Comparison of ENCODE assay signal across 8 cellular contexts in the genomic region with DNA sequence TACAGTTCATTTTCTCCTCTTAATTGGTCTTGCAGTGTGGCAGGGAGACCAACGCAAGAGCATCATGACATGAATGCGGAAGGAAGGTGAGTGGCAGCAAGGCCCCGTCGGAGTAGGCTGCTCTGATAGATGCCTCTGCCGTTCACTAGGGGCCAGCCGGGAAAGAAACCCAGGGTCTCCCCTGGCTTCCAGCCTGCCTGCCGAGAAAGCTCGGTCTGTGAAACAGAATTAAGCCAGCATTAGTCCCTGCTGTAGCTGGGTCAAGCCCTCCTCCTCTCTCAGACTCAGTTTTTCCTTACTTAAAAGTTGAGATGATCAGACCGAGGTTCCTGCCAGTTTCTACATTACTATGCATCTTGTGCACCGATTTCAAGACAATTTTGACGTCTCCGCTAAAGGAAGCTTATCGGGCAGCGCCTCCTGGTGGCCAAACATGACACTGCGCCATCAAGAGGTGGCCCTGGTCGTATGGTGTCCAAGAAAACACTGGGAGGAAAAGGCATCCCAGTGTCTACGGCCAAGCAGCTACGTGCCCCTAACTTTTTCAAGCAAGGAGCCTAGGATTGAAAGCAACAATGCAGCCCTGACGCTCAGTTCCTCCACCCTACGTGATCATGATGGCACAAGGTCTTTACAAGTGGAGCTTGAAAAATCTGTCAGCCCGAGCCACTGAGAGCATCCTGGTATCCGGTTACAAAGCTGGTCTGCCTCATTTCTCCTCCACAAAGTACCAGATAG.
DNase-seq lines count a peak whose midpoint lies in the region; ATAC-seq and TF ChIP-seq lines count a peak whose summit lies in the region.

No MANE protein-coding gene starts in this region.

- peak; percentile 82 for DNase-seq in DMS 273 (lab: John Stamatoyannopoulos, UW; ENCODE audit: unreplicated experiment)
- DNase-seq in DMS 273 treated with DMSO at 0.1 percent for 48 hours (lab: John Stamatoyannopoulos, UW), result no peak
- peak; percentile 25 to 59 for DNase-seq in HL-60 (ENCODE audit: low read depth in 1 of 2, low spot score in 1 of 2)
- DNase-seq in OCI-LY7 (ENCODE audit: low spot score), result peak; percentile 66
- DNase-seq in activated T-cell treated with anti-CD3 and anti-CD28 coated beads, Interleukin-2, amount 50 U/mL, for 72 hours, result peak; percentile 70 to 80
- DNase-seq in fibroblast of mammary gland (ENCODE audit: low read depth), result peak; percentile 71
- DNase-seq in stimulated activated naive CD4-positive, alpha-beta T cell (lab: John Stamatoyannopoulos, UW), result peak; percentile 40 to 73 (median 56)

- H3K27me3 Mint-ChIP-seq in activated T-cell treated with anti-CD3 and anti-CD28 coated beads, Interleukin-2, amount 50 U/mL, for 72 hours (ENCODE audit: low read depth), result peaks cover 19% of the 10 kb centered on the region
- peaks cover 73% of the 10 kb centered on the region for H3K27me3 Mint-ChIP-seq in nephron (ENCODE audit: low read depth)

- no peaks in the 10 kb centered on the region for H3K4me1 ChIP-seq in OCI-LY7 (ENCODE audit: insufficient read depth, low read length, poor library complexity, severe bottlenecking)

- H3K79me2 ChIP-seq in OCI-LY7 (ENCODE audit: insufficient read depth, low read depth, low read length), result no peaks in the 10 kb centered on the region

- H3K9me2 ChIP-seq in OCI-LY7 (ENCODE audit: insufficient read depth, low read length), result no peaks in the 10 kb centered on the region

- H3K36me3 ChIP-seq in OCI-LY7 (ENCODE audit: insufficient read depth, low read length), result no peaks in the 10 kb centered on the region

- H3K4me1 Mint-ChIP-seq in activated T-cell treated with anti-CD3 and anti-CD28 coated beads, Interleukin-2, amount 50 U/mL, for 72 hours (ENCODE audit: low read depth), result no peaks in the 10 kb centered on the region
- no peaks in the 10 kb centered on the region for H3K4me1 Mint-ChIP-seq in nephron

- peak overlapping the region; percentile 13 for H3K27ac Mint-ChIP-seq in activated T-cell treated with anti-CD3 and anti-CD28 coated beads, Interleukin-2, amount 50 U/mL, for 72 hours
- no peak overlapping the region for H3K27ac Mint-ChIP-seq in nephron

- ATAC-seq in activated T-cell treated with anti-CD3 and anti-CD28 coated beads, Interleukin-2, amount 50 U/mL, for 72 hours (replicated peaks in 1 of 2), result peak; percentile 60 to 73

- CTCF ChIA-PET in OCI-LY7 (lab: Charles Lee; ENCODE audit: unreplicated experiment), result interaction anchor here (0.9 to 1.0 kb wide), 2 partner anchors 13 to 470 kb away, joined by 3 read pairs; no protein-coding TSS in a partner anchor

- no peak overlapping the region for H2AFZ ChIP-seq in OCI-LY7 (ENCODE audit: low read length)

- POLR2A ChIA-PET in OCI-LY7 (lab: Charles Lee), result interaction anchor here (0.7 kb wide), 1 partner anchor 679 kb away, joined by 3 read pairs; no protein-coding TSS in a partner anchor

- H3K4me3 ChIP-seq in HL-60 (replicated peaks; ENCODE audit: insufficient read depth, low read length) (no peak overlapping the region), OCI-LY7 (ENCODE audit: low read depth, low read length, poor library complexity, severe bottlenecking) (no peak overlapping the region), fibroblast of mammary gland (ENCODE audit: control insufficient read depth, low read depth, low read length) (no peak overlapping the region)

- TF ChIP-seq CTCF in HL-60 (IDR thresholded peaks at IDR 0.05; ENCODE audit: insufficient read depth, low read length), result peak; percentile 93
- peak; percentile 97 for TF ChIP-seq CTCF in OCI-LY7 (conservative IDR thresholded peaks at IDR 0.05; ENCODE audit: low read length)
- peak; percentile 95 for TF ChIP-seq CTCF in fibroblast of mammary gland (conservative IDR thresholded peaks at IDR 0.05; ENCODE audit: control insufficient read depth, insufficient read depth, low read depth, low read length)
- peak; percentile 98 for TF ChIP-seq CTCF in nephron (IDR thresholded peaks at IDR 0.05; ENCODE audit: unreplicated experiment in 3 of 3)

- no peak overlapping the region for H3K4me3 Mint-ChIP-seq in activated T-cell treated with anti-CD3 and anti-CD28 coated beads, Interleukin-2, amount 50 U/mL, for 72 hours
- peak overlapping the region in 1 of 3 experiments; percentile 0 for H3K4me3 Mint-ChIP-seq in nephron

- no TSS peak for BruUV-seq in OCI-LY7 (replicated peaks; lab: Mats Ljungman, UMichigan)

- H3K36me3 Mint-ChIP-seq in activated T-cell treated with anti-CD3 and anti-CD28 coated beads, Interleukin-2, amount 50 U/mL, for 72 hours (ENCODE audit: insufficient read depth in 2 of 2), result no peaks in the 10 kb centered on the region
- no peaks in the 10 kb centered on the region for H3K36me3 Mint-ChIP-seq in nephron (ENCODE audit: low read depth)

- H4K20me1 ChIP-seq in OCI-LY7 (ENCODE audit: insufficient read depth, low read length), result no peaks in the 10 kb centered on the region

- no peaks in the 10 kb centered on the region for H3K9me3 ChIP-seq in OCI-LY7 (ENCODE audit: low read length)

- intact Hi-C loops in OCI-LY7 (cut with micrococcal nuclease; ENCODE audit: unreplicated experiment), result loop anchor here (1.0 to 10.0 kb wide), 2 partner anchors 470 to 622 kb away; no protein-coding TSS in a partner anchor

- H3K4me2 ChIP-seq in OCI-LY7 (ENCODE audit: low read length), result no peak overlapping the region

- H3K9me3 Mint-ChIP-seq in activated T-cell treated with anti-CD3 and anti-CD28 coated beads, Interleukin-2, amount 50 U/mL, for 72 hours, result no peaks in the 10 kb centered on the region
- H3K9me3 Mint-ChIP-seq in nephron, result peaks cover 3% of the 10 kb centered on the region

- H3K27me3 ChIP-seq in HL-60 (ENCODE audit: insufficient read depth, poor library complexity, severe bottlenecking), result no peaks in the 10 kb centered on the region

- H3K27ac ChIP-seq in HL-60 (replicated peaks) (no peak overlapping the region), OCI-LY7 (ENCODE audit: low read depth, low read length, poor library complexity, severe bottlenecking) (no peak overlapping the region)
